16 cellular contexts compared by ENCODE assay signal in the genomic region with DNA sequence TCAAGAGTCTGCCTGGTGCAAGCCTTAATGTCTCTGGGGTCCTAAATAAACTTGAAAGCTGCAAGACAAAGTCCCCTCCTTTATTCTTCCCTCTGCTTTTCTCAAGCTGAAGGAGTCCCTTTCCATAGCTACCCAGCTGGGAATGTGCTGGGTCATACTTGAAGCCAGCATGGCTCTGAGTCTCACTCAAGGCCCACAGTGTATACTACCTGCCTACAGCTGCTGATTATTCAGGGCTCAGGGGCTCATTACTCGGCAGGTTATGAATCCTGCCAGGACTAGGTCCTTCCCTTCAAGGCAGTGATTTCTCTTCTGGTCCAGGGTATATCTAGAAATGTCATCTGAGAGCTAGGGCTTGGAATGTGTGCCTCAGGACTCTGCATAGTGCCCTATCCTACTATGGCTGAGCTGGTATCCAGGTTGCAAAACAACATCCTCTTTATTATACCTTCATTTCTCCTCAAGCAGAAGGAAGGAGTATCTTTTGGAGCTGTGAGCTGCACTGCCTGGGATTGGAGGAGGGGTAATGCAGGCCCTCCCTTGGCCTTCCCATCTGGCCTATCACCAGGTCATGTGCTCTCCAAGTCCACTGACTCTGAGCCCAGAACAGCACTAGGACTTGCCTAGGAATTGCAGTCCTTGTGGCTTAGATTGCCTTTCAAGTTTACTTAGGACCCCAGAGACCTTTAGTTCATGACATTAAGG. TPM values are rescaled to one million over a fixed set of nuclear protein-coding genes. Genes with fewer than 3 reads are reported as not detected.
DNase-seq lines count a peak whose midpoint lies in the region; ATAC-seq, FAIRE-seq and TF ChIP-seq lines count a peak whose summit lies in the region.
"Had no signal": no experiment of that assay in that cellular context is flagged by ENCODE, and none has a peak within 500 bp of the region (broad histone marks: within the 10 kb centered on the region; RNA-seq: fewer than 3 reads in every experiment).

No MANE protein-coding gene starts in this region.

- H3K27me3 ChIP-seq in right cardiac atrium (ENCODE audit: control insufficient read depth, insufficient read depth): peaks cover 1% of the 10 kb centered on the region

- no peaks in the 10 kb centered on the region for H3K4me1 Mint-ChIP-seq in neural crest cell

- no peak for TF ChIP-seq CTCF in neural crest cell (conservative IDR thresholded peaks at IDR 0.05)

- H3K4me1 ChIP-seq in right cardiac atrium (ENCODE audit: control insufficient read depth, insufficient read depth, low read length): no peaks in the 10 kb centered on the region
- H3K4me1 ChIP-seq: Caco-2 had no signal

- no peaks in the 10 kb centered on the region for H3K9me3 Mint-ChIP-seq in activated naive CD4-positive, alpha-beta T cell treated with anti-CD3 and anti-CD28 coated beads, Interleukin-2, amount 50 U/mL, for 72 hours
- peaks cover 4% of the 10 kb centered on the region for H3K9me3 Mint-ChIP-seq in neural crest cell

- no peak for FAIRE-seq in HTR-8/SVneo (lab: Jason Lieb, UNC)
- FAIRE-seq: A204.1 had no signal

- H3K27me3 Mint-ChIP-seq in neural crest cell (ENCODE audit: low read depth): peaks cover 6% of the 10 kb centered on the region

- no peak overlapping the region for H3K4me3 ChIP-seq in right cardiac atrium (ENCODE audit: low read length)

- ATAC-seq in activated naive CD4-positive, alpha-beta T cell treated with anti-CD3 and anti-CD28 coated beads, Interleukin-2, amount 50 U/mL, for 72 hours: no peak
- ATAC-seq in right cardiac atrium: no peak

- no peak for DNase-seq in activated naive CD4-positive, alpha-beta T cell treated with anti-CD3 and anti-CD28 coated beads, Interleukin-2, amount 50 U/mL, for 72 hours (ENCODE audit: low spot score in 2 of 2)
- DNase-seq in activated naive CD4-positive, alpha-beta T cell treated with Interleukin-2 at 50 U/mL for 16 hours: no peak
- DNase-seq in ecto neural progenitor cell (ENCODE audit: low spot score): peak; percentile 10
- DNase-seq in neural crest cell (ENCODE audit: low read depth, low spot score): no peak
- DNase-seq in putamen (ENCODE audit: low spot score): no peak
- no peak for DNase-seq in HTR-8/SVneo (ENCODE audit: insufficient read length, low spot score)
- DNase-seq in NCI-H446 treated with DMSO at 0.1 percent for 48 hours (lab: John Stamatoyannopoulos, UW): no peak
- no peak for DNase-seq in right cardiac atrium
- DNase-seq: Caco-2, H7, NCI-H1417, NCI-H187 treated with DMSO at 0.1 percent for 48 hours, NCI-H69, RPMI8226, SIG-M5 had no signal

- H3K36me3 Mint-ChIP-seq in activated naive CD4-positive, alpha-beta T cell treated with anti-CD3 and anti-CD28 coated beads, Interleukin-2, amount 50 U/mL, for 72 hours: no peaks in the 10 kb centered on the region
- H3K36me3 Mint-ChIP-seq in neural crest cell (ENCODE audit: low read depth): no peaks in the 10 kb centered on the region

- H3K27ac ChIP-seq in right cardiac atrium (ENCODE audit: low read length): no peak overlapping the region

- peak overlapping the region; percentile 14 to 24 for H3K27ac Mint-ChIP-seq in activated naive CD4-positive, alpha-beta T cell treated with anti-CD3 and anti-CD28 coated beads, Interleukin-2, amount 50 U/mL, for 72 hours
- H3K27ac Mint-ChIP-seq in neural crest cell (ENCODE audit: unreplicated experiment): peak overlapping the region; percentile 31

- no peak overlapping the region for H3K4me3 Mint-ChIP-seq in neural crest cell

- intact Hi-C loops in right cardiac atrium (cut with DNase I): no loop called here

- no peaks in the 10 kb centered on the region for H3K9me3 ChIP-seq in right cardiac atrium (ENCODE audit: control insufficient read depth, low read length)
- H3K9me3 ChIP-seq: Caco-2 had no signal

- 85% methylated on average over 1 of the region's 1 CpG for WGBS in right cardiac atrium

RNA-seq across cellular contexts. Expression of a gene that starts 22.3 kb away (rescaled TPM):
- total RNA-seq in activated naive CD4-positive, alpha-beta T cell treated with anti-CD3 and anti-CD28 coated beads, Interleukin-2, amount 50 U/mL, for 72 hours: 1 to 10 TPM; 1.6 to 2.1 TPM
- total RNA-seq in neural crest cell (not detected in 2 replicates), right cardiac atrium (1 to 10 TPM in 1 of 4 donors, under 1 TPM in 3; 0.45 to 1.1 (median 0.78) TPM)
- 0.54 TPM for polyA plus RNA-seq in right cardiac atrium
- total RNA-seq: Caco-2, H7 had no signal

RNA-seq across cellular contexts. Expression of a gene that starts 24.1 kb away (rescaled TPM):
- 100 to 1,000 TPM; 137 to 305 TPM for total RNA-seq in activated naive CD4-positive, alpha-beta T cell treated with anti-CD3 and anti-CD28 coated beads, Interleukin-2, amount 50 U/mL, for 72 hours
- total RNA-seq in neural crest cell: 2.4 and 2.9 TPM in 2 replicates
- 1 to 10 TPM; 2.0 to 4.0 (median 3.3) TPM for total RNA-seq in right cardiac atrium
- 1.0 TPM for polyA plus RNA-seq in right cardiac atrium

Comparison
In these comparisons a context has a peak if more than half of its experiments do, and no peak if none do; other contexts are left out.
1. RNA of a gene that starts 24.1 kb away (total RNA-seq): 137 to 305 TPM in activated naive CD4-positive, alpha-beta T cell treated with anti-CD3 and anti-CD28 coated beads, Interleukin-2, amount 50 U/mL, for 72 hours; 2.0 to 4.0 TPM in right cardiac atrium and 2.4 to 2.9 TPM in neural crest cell; every median in the first group is over 10 times any median in the second.